10 cellular contexts compared by ENCODE assay signal in the genomic region with DNA sequence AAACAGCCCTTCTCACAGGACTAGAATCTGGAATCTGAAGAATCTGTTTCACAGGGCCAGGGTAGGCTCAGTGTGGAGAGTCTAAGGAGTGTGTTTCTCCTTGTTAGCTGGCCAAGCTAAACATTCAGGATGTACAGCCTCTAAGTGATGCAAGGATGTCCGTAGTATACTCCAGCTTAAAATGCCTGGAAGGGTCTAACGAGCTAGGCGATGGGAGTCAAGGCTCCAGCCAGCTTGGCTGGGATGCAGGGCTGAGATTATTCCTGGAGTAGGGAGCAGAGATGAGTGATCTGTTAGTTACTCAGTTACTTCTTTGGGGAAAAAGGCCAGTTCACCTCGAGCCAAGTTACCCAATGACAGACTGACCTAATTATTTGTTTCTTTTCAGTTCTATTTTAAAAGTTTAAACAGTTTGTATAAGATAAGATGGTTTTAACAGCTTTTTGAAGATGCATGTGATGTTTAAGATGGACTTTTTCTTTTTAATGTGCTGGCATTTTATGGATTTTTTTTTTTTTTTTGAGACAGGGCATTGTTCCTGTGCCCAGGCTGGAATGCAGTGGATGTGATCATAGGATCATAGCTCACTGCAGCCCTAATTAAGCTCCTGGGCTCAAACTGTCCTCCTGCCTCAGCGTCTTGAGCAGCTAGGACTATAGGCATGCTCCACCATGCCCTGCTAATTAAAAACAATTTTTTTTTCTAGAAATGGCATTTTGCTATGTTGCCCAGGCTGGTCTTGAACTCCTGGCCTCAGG. TPM values are rescaled to one million over a fixed set of nuclear protein-coding genes. Genes with fewer than 3 reads are reported as not detected.
A peak's percentile ranks its signal among the peaks of the same experiment; 100 is the strongest.
DNase-seq lines count a peak whose midpoint lies in the region; ATAC-seq and TF ChIP-seq lines count a peak whose summit lies in the region.
"Had no signal": no experiment of that assay in that cellular context is flagged by ENCODE, and none has a peak within 500 bp of the region (broad histone marks: within the 10 kb centered on the region; RNA-seq: fewer than 3 reads in every experiment).

No MANE protein-coding gene starts in this region.

- no peak for TF ChIP-seq CTCF in epithelial cell of esophagus (IDR thresholded peaks at IDR 0.05; ENCODE audit: insufficient read depth, low read depth, low read length, missing control alignments)

- ATAC-seq in Right ventricle myocardium inferior (peak; percentile 92), aorta (ENCODE audit: low FRiP score) (peak; percentile 86)

- H3K27ac ChIP-seq in mesendoderm (ENCODE audit: low read depth, low read length) = no peak overlapping the region
- peak overlapping the region in 1 of 2 donors; percentile 77 for H3K27ac ChIP-seq in aorta (ENCODE audit: low read depth in 1 of 2, low read length in 2 of 2)

- H3K79me1 ChIP-seq in mesendoderm (ENCODE audit: low read length) = no peaks in the 10 kb centered on the region

- no peak overlapping the region for H4K5ac ChIP-seq in mesendoderm (ENCODE audit: low read length)

- DNase-seq in Right ventricle myocardium inferior (ENCODE audit: missing footprints) (no peak), cardiac septum (ENCODE audit: low spot score) (no peak), epithelial cell of esophagus (ENCODE audit: low read depth) (peak; percentile 26), mesendoderm (peak; percentile 17), aorta (peak; percentile 84 to 88), anterior cingulate cortex (lab: John Stamatoyannopoulos, UW) (no peak), amygdala (lab: John Stamatoyannopoulos, UW) (no peak), GM19238 (ENCODE audit: insufficient read length, low spot score) (no peak)
- DNase-seq: C1 segment of cervical spinal cord, Karpas-422 had no signal

- no peak overlapping the region for H3K18ac ChIP-seq in mesendoderm (ENCODE audit: low read length)

- no peak overlapping the region for H3K56ac ChIP-seq in mesendoderm (ENCODE audit: low read length)

- H3K27me3 ChIP-seq in mesendoderm (ENCODE audit: insufficient read depth, low read length, poor library complexity) (no peaks in the 10 kb centered on the region), aorta (ENCODE audit: control insufficient read depth in 1 of 2, insufficient read depth in 2 of 2, low read length in 1 of 2) (no peaks in the 10 kb centered on the region)

- WGBS in mesendoderm (ENCODE audit: extremely low coverage, insufficient coverage, low lambda C conversion rate) = no CpG with 5 or more reads among the region's 5 CpGs
- 3 to 6% methylated on average over 5 of the region's 5 CpGs for WGBS in aorta, 2 donors

- H3K4me2 ChIP-seq in mesendoderm (ENCODE audit: low read length) = no peak overlapping the region

- H3K9me3 ChIP-seq in aorta (ENCODE audit: control insufficient read depth, low read length) = no peaks in the 10 kb centered on the region

- H2BK5ac ChIP-seq in mesendoderm (ENCODE audit: low read length) = no peak overlapping the region

- no peaks in the 10 kb centered on the region for H3K4me1 ChIP-seq in mesendoderm (ENCODE audit: control insufficient read depth, low read depth, low read length)
- peaks cover 9 to 14% of the 10 kb centered on the region in 2 donors for H3K4me1 ChIP-seq in aorta (ENCODE audit: control insufficient read depth in 1 of 2, insufficient read depth in 2 of 2, low read length in 2 of 2)

- no peak overlapping the region for H2BK15ac ChIP-seq in mesendoderm (replicated peaks; ENCODE audit: low read depth)

- no peak overlapping the region for H3K9ac ChIP-seq in mesendoderm (ENCODE audit: low read length)

- no peak overlapping the region for H2BK120ac ChIP-seq in mesendoderm (ENCODE audit: low read depth, low read length)

- no peak overlapping the region for H4K8ac ChIP-seq in mesendoderm (ENCODE audit: low read depth, low read length)

- H3K23ac ChIP-seq in mesendoderm (ENCODE audit: low read length) = no peak overlapping the region

- H3K4me3 ChIP-seq in epithelial cell of esophagus (ENCODE audit: low read length) (no peak overlapping the region), mesendoderm (ENCODE audit: low read length) (no peak overlapping the region), aorta (ENCODE audit: low read length in 2 of 2) (no peak overlapping the region)

- H2AK5ac ChIP-seq in mesendoderm (ENCODE audit: low read length) = no peak overlapping the region

- no peaks in the 10 kb centered on the region for H3K36me3 ChIP-seq in mesendoderm (ENCODE audit: control insufficient read depth, insufficient read depth, low read length)
- H3K36me3 ChIP-seq in aorta (ENCODE audit: control insufficient read depth in 1 of 2, insufficient read depth in 2 of 2, low read length in 1 of 2) = no peaks in the 10 kb centered on the region

- intact Hi-C loops in Right ventricle myocardium inferior (cut with DNase I) = no loop called here
- intact Hi-C loops in cardiac septum (cut with DNase I) = loop anchor here (5.0 kb wide), 1 partner anchor 42 kb away; a partner anchor contains a TSS
- intact Hi-C loops in aorta (cut with DNase I) = loop anchor here in 1 of 2 donors (5.0 kb wide), 1 partner anchor 42 kb away; a partner anchor contains a TSS

- H3K79me2 ChIP-seq in mesendoderm (ENCODE audit: control insufficient read depth, insufficient read depth, low read length) = no peaks in the 10 kb centered on the region

- no peak overlapping the region for H3K4ac ChIP-seq in mesendoderm (ENCODE audit: low read depth, low read length)

RNA-seq across cellular contexts. Expression of a gene that starts 41.1 kb away (rescaled TPM):
- total RNA-seq in Right ventricle myocardium inferior (191 TPM), cardiac septum (61.4 TPM), aorta (100 to 1,000 TPM; 168 to 197 TPM)
- polyA plus RNA-seq in mesendoderm (2013, experiment 1 of 2) = 8.7 TPM
- 8.3 TPM for polyA plus RNA-seq in mesendoderm (2013, experiment 2 of 2)
- 10 to 100 TPM; 14.7 to 30.2 TPM for polyA plus RNA-seq in aorta

Comparison
In these comparisons a context has a peak if more than half of its experiments do, and no peak if none do; other contexts are left out.
1. DNase-seq: peak in epithelial cell of esophagus (single experiment), mesendoderm (single experiment) and aorta (2 of 2); none in Right ventricle myocardium inferior (single experiment), cardiac septum (single experiment), anterior cingulate cortex (0 of 58), amygdala (0 of 56) and GM19238 (single experiment).